8 cellular contexts compared by ENCODE assay signal in genomic region chr13:59439776-59440428, GRCh38.
"Had no signal": no experiment of that assay in that cellular context is flagged by ENCODE, and none has a peak within 500 bp of the region (broad histone marks: within the 10 kb centered on the region; RNA-seq: fewer than 3 reads in every experiment).

No MANE protein-coding gene starts in this region.

- DNase-seq: GDM1, GF-D8 had no signal

- H3K4me3 ChIP-seq: GM12878 had no signal

- FAIRE-seq: G401.6, GM12878, GM12891, GM12892, GM18507, GM19239 had no signal
